Comparison of ENCODE assay signal across 17 cellular contexts in genomic region chr4:10276152-10276551, GRCh38.
DNase-seq lines count a peak whose midpoint lies in the region; ATAC-seq, FAIRE-seq and TF ChIP-seq lines count a peak whose summit lies in the region.
"Had no signal": no experiment of that assay in that cellular context is flagged by ENCODE, and none has a peak within 500 bp of the region (broad histone marks: within the 10 kb centered on the region; RNA-seq: fewer than 3 reads in every experiment).

No MANE protein-coding gene starts in this region.

- peaks cover 2% of the 10 kb centered on the region for H3K9me3 Mint-ChIP-seq in astrocyte (ENCODE audit: unreplicated experiment)
- H3K9me3 Mint-ChIP-seq: H9 had no signal

- peaks cover 3% of the 10 kb centered on the region for H3K27me3 Mint-ChIP-seq in astrocyte (ENCODE audit: low read depth, unreplicated experiment)

- H3K4me3 ChIP-seq in BLaER1 (no peak overlapping the region), GM23248 (no peak overlapping the region), astrocyte (ENCODE audit: insufficient read depth, low read depth, low read length) (no peak overlapping the region), smooth muscle cell (no peak overlapping the region), aorta (ENCODE audit: low read length in 2 of 2) (no peak overlapping the region)

- TF ChIP-seq CTCF in astrocyte (IDR thresholded peaks at IDR 0.05; ENCODE audit: insufficient read depth, low read depth, low read length) (no peak), smooth muscle cell (IDR thresholded peaks at IDR 0.05; ENCODE audit: borderline replicate concordance, insufficient read depth, poor library complexity, severe bottlenecking) (no peak)

- peak overlapping the region; percentile 50 for H3K27ac Mint-ChIP-seq in astrocyte (ENCODE audit: unreplicated experiment)
- H3K27ac Mint-ChIP-seq: CD4-positive, CD25-positive, alpha-beta regulatory T cell; H9 had no signal

- H3K4me1 Mint-ChIP-seq in astrocyte (ENCODE audit: low read depth, unreplicated experiment): peaks cover 20% of the 10 kb centered on the region
- H3K4me1 Mint-ChIP-seq: CD4-positive, CD25-positive, alpha-beta regulatory T cell; H9 had no signal

- 57 to 65% methylated on average over 4 of the region's 4 CpGs for WGBS in GM23248 (ENCODE audit: low coverage in 1 of 2, low lambda C conversion rate in 2 of 2, missing lambda C conversion rate in 2 of 2), 2 experiments
- 50% methylated on average over 4 of the region's 4 CpGs for WGBS in smooth muscle cell (ENCODE audit: low lambda C conversion rate)
- 62 to 69% methylated on average over 4 of the region's 4 CpGs for WGBS in aorta, 2 donors

- H2AFZ ChIP-seq in GM23248: no peak overlapping the region
- H2AFZ ChIP-seq in astrocyte (ENCODE audit: low read depth, low read length): no peak overlapping the region
- H2AFZ ChIP-seq in smooth muscle cell (ENCODE audit: low read depth): no peak overlapping the region

- no peaks in the 10 kb centered on the region for H3K79me2 ChIP-seq in GM23248 (ENCODE audit: insufficient read depth)
- H3K79me2 ChIP-seq in astrocyte (ENCODE audit: insufficient read depth, low read length): no peaks in the 10 kb centered on the region
- H3K79me2 ChIP-seq in smooth muscle cell (ENCODE audit: low read depth): no peaks in the 10 kb centered on the region

- DNase-seq in GM23248 (peak; percentile 8), astrocyte (ENCODE audit: low read depth) (no peak), smooth muscle cell (lab: John Stamatoyannopoulos, UW; ENCODE audit: unreplicated experiment) (no peak), NCI-H187 (lab: John Stamatoyannopoulos, UW) (no peak), aorta (no peak), NCI-H1105 (lab: John Stamatoyannopoulos, UW) (no peak)
- DNase-seq: CD4-positive, CD25-positive, alpha-beta regulatory T cell; DMS53; EL; GOT3; H9 had no signal

- H3F3A ChIP-seq in GM23248 (ENCODE audit: insufficient read depth) (no peaks in the 10 kb centered on the region), smooth muscle cell (ENCODE audit: low read depth) (no peaks in the 10 kb centered on the region)

- no peak overlapping the region for H3K4me3 Mint-ChIP-seq in astrocyte (ENCODE audit: unreplicated experiment)
- H3K4me3 Mint-ChIP-seq: CD4-positive, CD25-positive, alpha-beta regulatory T cell; H9 had no signal

- no peaks in the 10 kb centered on the region for H3K9me2 ChIP-seq in GM23248 (ENCODE audit: insufficient read depth)

- H3K4me2 ChIP-seq in BLaER1 (peak overlapping the region; percentile 46), GM23248 (ENCODE audit: unreplicated experiment) (no peak overlapping the region), astrocyte (ENCODE audit: low read length) (no peak overlapping the region), smooth muscle cell (no peak overlapping the region)

- H4K20me1 ChIP-seq in BLaER1 (no peaks in the 10 kb centered on the region), GM23248 (ENCODE audit: insufficient read depth) (no peaks in the 10 kb centered on the region), astrocyte (ENCODE audit: insufficient read depth, low read length) (no peaks in the 10 kb centered on the region), smooth muscle cell (ENCODE audit: low read depth) (no peaks in the 10 kb centered on the region)

- no peak overlapping the region for H3K27ac ChIP-seq in BLaER1
- no peak overlapping the region for H3K27ac ChIP-seq in GM23248
- H3K27ac ChIP-seq in astrocyte (ENCODE audit: low read depth, low read length): no peak overlapping the region
- H3K27ac ChIP-seq in smooth muscle cell (ENCODE audit: low read depth): peak overlapping the region; percentile 13
- H3K27ac ChIP-seq in aorta (ENCODE audit: low read depth in 1 of 2, low read length in 2 of 2): no peak overlapping the region

- H3K36me3 ChIP-seq in BLaER1 (no peaks in the 10 kb centered on the region), GM23248 (ENCODE audit: low read depth) (no peaks in the 10 kb centered on the region), astrocyte (ENCODE audit: insufficient read depth, low read length) (no peaks in the 10 kb centered on the region), smooth muscle cell (ENCODE audit: low read depth) (no peaks in the 10 kb centered on the region), aorta (ENCODE audit: control insufficient read depth in 1 of 2, insufficient read depth in 2 of 2, low read length in 1 of 2) (no peaks in the 10 kb centered on the region)

- no peaks in the 10 kb centered on the region for H3K36me3 Mint-ChIP-seq in astrocyte (ENCODE audit: low read depth, unreplicated experiment)
- H3K36me3 Mint-ChIP-seq: CD4-positive, CD25-positive, alpha-beta regulatory T cell had no signal

- in situ Hi-C loops in GM23248 (cut with MboI): no loop called here

- H3K4me1 ChIP-seq in BLaER1 (peaks cover 27% of the 10 kb centered on the region), GM23248 (ENCODE audit: insufficient read depth) (no peaks in the 10 kb centered on the region), astrocyte (ENCODE audit: insufficient read depth, low read length) (no peaks in the 10 kb centered on the region), smooth muscle cell (ENCODE audit: low read depth) (no peaks in the 10 kb centered on the region), aorta (ENCODE audit: control insufficient read depth in 1 of 2, insufficient read depth in 2 of 2, low read length in 2 of 2) (no peaks in the 10 kb centered on the region)

- no peak for FAIRE-seq in astrocyte (lab: Jason Lieb, UNC)
- FAIRE-seq: A204.1, G401.6, GM12892, HTR-8/SVneo had no signal

- ATAC-seq in HG03097 (IDR thresholded peaks at IDR 0.05; ENCODE audit: low FRiP score, unreplicated experiment) (no peak), aorta (ENCODE audit: low FRiP score) (no peak)

- H3K27me3 ChIP-seq in BLaER1: no peaks in the 10 kb centered on the region
- H3K27me3 ChIP-seq in GM23248 (replicated peaks; ENCODE audit: insufficient read depth): no peaks in the 10 kb centered on the region; the same call in 1 of the 2 replicates
- no peaks in the 10 kb centered on the region for H3K27me3 ChIP-seq in astrocyte (ENCODE audit: insufficient read depth, low read length)
- no peaks in the 10 kb centered on the region for H3K27me3 ChIP-seq in smooth muscle cell (ENCODE audit: low read depth)
- H3K27me3 ChIP-seq in aorta (ENCODE audit: control insufficient read depth in 1 of 2, insufficient read depth in 2 of 2, low read length in 1 of 2): no peaks in the 10 kb centered on the region

- intact Hi-C loops in aorta (cut with DNase I): no loop called here

- H3K9ac ChIP-seq in BLaER1 (no peak overlapping the region), GM23248 (no peak overlapping the region), astrocyte (ENCODE audit: low read length) (no peak overlapping the region), smooth muscle cell (ENCODE audit: low read depth) (no peak overlapping the region)

- H3K9me3 ChIP-seq in BLaER1: no peaks in the 10 kb centered on the region; the same call in 1 of the 2 replicates
- H3K9me3 ChIP-seq in GM23248 (ENCODE audit: low read depth): no peaks in the 10 kb centered on the region
- peaks cover 14% of the 10 kb centered on the region for H3K9me3 ChIP-seq in astrocyte (ENCODE audit: insufficient read depth, low read depth, low read length)
- no peaks in the 10 kb centered on the region for H3K9me3 ChIP-seq in smooth muscle cell (replicated peaks; ENCODE audit: low read depth)
- H3K9me3 ChIP-seq in aorta (ENCODE audit: control insufficient read depth, low read length): no peaks in the 10 kb centered on the region
